Comparison of ENCODE assay signal across 21 cellular contexts in the genomic region with DNA sequence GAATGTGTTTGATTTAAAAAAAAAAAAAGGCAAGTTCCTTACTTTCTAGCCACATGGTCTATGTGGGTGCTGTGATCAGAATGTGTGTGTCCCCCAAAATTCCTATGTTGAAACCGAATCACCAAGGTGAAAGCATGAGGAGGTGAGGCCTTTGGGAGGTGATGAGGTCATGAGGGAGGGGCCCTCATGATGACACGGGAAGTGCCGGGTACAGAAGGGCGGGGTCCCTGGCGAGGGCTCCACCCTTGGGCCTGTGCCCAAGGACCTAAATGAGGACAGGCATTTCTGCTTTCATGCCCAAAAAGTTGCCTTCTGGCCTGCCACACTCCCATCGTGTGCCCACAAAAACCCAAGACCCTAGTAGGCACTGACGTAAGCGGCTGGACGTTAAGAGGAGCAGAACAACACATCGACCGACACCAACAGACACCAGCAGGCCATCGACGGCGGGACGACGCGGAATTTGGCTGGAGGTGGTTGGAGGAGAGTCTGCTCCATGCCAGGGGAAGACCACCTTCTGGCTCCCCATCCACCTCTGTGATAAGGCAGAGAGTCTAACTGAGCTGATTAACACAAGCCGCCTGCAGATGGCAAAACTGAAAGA.
"Had no signal": no experiment of that assay in that cellular context is flagged by ENCODE, and none has a peak within 500 bp of the region (broad histone marks: within the 10 kb centered on the region; RNA-seq: fewer than 3 reads in every experiment).

No MANE protein-coding gene starts in this region.

- H3K27me3 ChIP-seq: esophagus squamous epithelium, gastrocnemius medialis, vagina had no signal

- H3K9me3 ChIP-seq: gastrocnemius medialis, vagina had no signal

- FAIRE-seq: small intestine, TTC549 had no signal

- H3K36me3 ChIP-seq: gastrocnemius medialis, vagina, WERI-Rb-1 had no signal

- DNase-seq: activated CD4-positive, alpha-beta T cell treated with anti-CD3 and anti-CD28 coated beads, Interleukin-2, amount 10 ng/mL, durations not matched to agents 7 days and 5 days; activated CD4-positive, CD25-positive, alpha-beta regulatory T cell treated with anti-CD3 and anti-CD28 coated beads, Interleukin-2, amount 50 U/mL, for 72 hours; activated CD8-positive, alpha-beta T cell treated with anti-CD3 and anti-CD28 coated beads, Interleukin-2, amount 10 ng/mL, durations not matched to agents 7 days and 5 days; activated naive CD4-positive, alpha-beta T cell treated with Interleukin-2 at 50 U/mL for 16 hours; activated T-cell treated with anti-CD3 and anti-CD28 coated beads, Interleukin-2, amount 50 U/mL, for 4 hours; aorta; caudate nucleus; effector memory CD4-positive, alpha-beta T cell; esophagus squamous epithelium; gastrocnemius medialis; hypothalamus; left cardiac atrium; naive B cell; nucleus accumbens; small intestine; stimulated activated CD4-positive, alpha-beta T cell treated with anti-CD3 and anti-CD28 coated beads, Interleukin-2, amount 100 ng/mL, for 24 hours; T-helper 1 cell; WERI-Rb-1 had no signal

- H3K4me3 ChIP-seq: esophagus squamous epithelium, gastrocnemius medialis, vagina had no signal

- ATAC-seq: activated CD8-positive, alpha-beta T cell treated with anti-CD3 and anti-CD28 coated beads, Interleukin-2, amount 10 ng/mL, durations not matched to agents 7 days and 5 days; activated T-cell treated with anti-CD3 and anti-CD28 coated beads, Interleukin-2, amount 50 U/mL, for 4 hours; gastrocnemius medialis; left cardiac atrium; stimulated activated effector memory CD8-positive, alpha-beta T cell treated with anti-CD3 and anti-CD28 coated beads, Interleukin-12 subunit alpha, Interleukin-12 subunit beta, amount 100 ng/mL, for 72 hours had no signal

- H3K27ac ChIP-seq: vagina, WERI-Rb-1 had no signal
